In genomic region chr7:159062596-159062995, GRCh38 we compare ENCODE assay signal across 24 cellular contexts.
"Had no signal": no experiment of that assay in that cellular context is flagged by ENCODE, and none has a peak within 500 bp of the region (broad histone marks: within the 10 kb centered on the region; RNA-seq: fewer than 3 reads in every experiment).

No MANE protein-coding gene starts in this region.

- H3K27me3 Mint-ChIP-seq: activated CD4-positive, alpha-beta memory T cell treated with anti-CD3 and anti-CD28 coated beads, Interleukin-2, amount 10 ng/mL, durations not matched to agents 7 days and 5 days; activated naive CD8-positive, alpha-beta T cell treated with anti-CD3 and anti-CD28 coated beads, Interleukin-2, amount 10 ng/mL, durations not matched to agents 7 days and 5 days had no signal

- ATAC-seq: activated T-cell treated with anti-CD3 and anti-CD28 coated beads, Interleukin-2, amount 50 U/mL, for 72 hours had no signal

- H3K4me3 ChIP-seq: adrenal gland, MG63, Peyer's patch, SJCRH30 had no signal

- DNase-seq: activated CD4-positive, alpha-beta T cell treated with anti-CD3 and anti-CD28 coated beads for 1 hour; activated CD4-positive, alpha-beta T cell treated with anti-CD3 and anti-CD28 coated beads, Interleukin-2, amount 10 ng/mL, durations not matched to agents 7 days and 5 days; activated naive CD4-positive, alpha-beta T cell treated with anti-CD3 and anti-CD28 coated beads, Interleukin-2, amount 50 U/mL, for 16 hours; activated naive CD8-positive, alpha-beta T cell treated with anti-CD3 and anti-CD28 coated beads, Interleukin-2, amount 10 ng/mL, durations not matched to agents 7 days and 5 days; activated T-cell treated with anti-CD3 and anti-CD28 coated beads, Interleukin-2, amount 50 U/mL, for 72 hours; anterior cingulate cortex; MG63; MV-4-11; NCI-H1092 treated with DMSO at 0.1 percent for 48 hours; NCI-H1417 treated with DMSO at 0.1 percent for 48 hours; NCI-H1694; NCI-H2081; NCI-H510A treated with DMSO at 0.1 percent for 48 hours; NCI-H69; NK-92 treated with Interleukin-12 subunit alpha and Interleukin-12 subunit beta, amount 100 ng/mL, for 24 hours; Peyer's patch; Right ventricle myocardium superior; SJCRH30; SK-N-SH; T-helper 1 cell; WERI-Rb-1 had no signal

- H3K9me3 ChIP-seq: adrenal gland, MG63, Peyer's patch, SJCRH30, SK-N-SH had no signal

- H3K36me3 Mint-ChIP-seq: activated naive CD8-positive, alpha-beta T cell treated with anti-CD3 and anti-CD28 coated beads, Interleukin-2, amount 10 ng/mL, durations not matched to agents 7 days and 5 days had no signal

- H3K9ac ChIP-seq: SK-N-SH had no signal

- H3K4me1 Mint-ChIP-seq: activated CD4-positive, alpha-beta memory T cell treated with anti-CD3 and anti-CD28 coated beads, Interleukin-2, amount 10 ng/mL, durations not matched to agents 7 days and 5 days; activated naive CD8-positive, alpha-beta T cell treated with anti-CD3 and anti-CD28 coated beads, Interleukin-2, amount 10 ng/mL, durations not matched to agents 7 days and 5 days had no signal

- H3K27ac Mint-ChIP-seq: activated CD4-positive, alpha-beta memory T cell treated with anti-CD3 and anti-CD28 coated beads, Interleukin-2, amount 10 ng/mL, durations not matched to agents 7 days and 5 days; activated CD4-positive, alpha-beta T cell treated with anti-CD3 and anti-CD28 coated beads, Interleukin-2, amount 10 ng/mL, durations not matched to agents 7 days and 5 days; activated naive CD8-positive, alpha-beta T cell treated with anti-CD3 and anti-CD28 coated beads, Interleukin-2, amount 10 ng/mL, durations not matched to agents 7 days and 5 days; activated T-cell treated with anti-CD3 and anti-CD28 coated beads, Interleukin-2, amount 50 U/mL, for 72 hours had no signal

- H3K4me3 Mint-ChIP-seq: activated CD4-positive, alpha-beta memory T cell treated with anti-CD3 and anti-CD28 coated beads, Interleukin-2, amount 10 ng/mL, durations not matched to agents 7 days and 5 days; activated CD4-positive, alpha-beta T cell treated with anti-CD3 and anti-CD28 coated beads, Interleukin-2, amount 10 ng/mL, durations not matched to agents 7 days and 5 days; activated naive CD8-positive, alpha-beta T cell treated with anti-CD3 and anti-CD28 coated beads, Interleukin-2, amount 10 ng/mL, durations not matched to agents 7 days and 5 days; activated T-cell treated with anti-CD3 and anti-CD28 coated beads, Interleukin-2, amount 50 U/mL, for 72 hours had no signal

- H3K36me3 ChIP-seq: adrenal gland, MG63, Peyer's patch, SJCRH30, WERI-Rb-1 had no signal

- H3K27me3 ChIP-seq: adrenal gland, MG63, Peyer's patch, SJCRH30 had no signal

- H3K27ac ChIP-seq: adrenal gland, Peyer's patch, RWPE1, SJCRH30, WERI-Rb-1 had no signal

- H3K9me3 Mint-ChIP-seq: activated CD4-positive, alpha-beta T cell treated with anti-CD3 and anti-CD28 coated beads, Interleukin-2, amount 10 ng/mL, durations not matched to agents 7 days and 5 days; activated naive CD8-positive, alpha-beta T cell treated with anti-CD3 and anti-CD28 coated beads, Interleukin-2, amount 10 ng/mL, durations not matched to agents 7 days and 5 days; activated T-cell treated with anti-CD3 and anti-CD28 coated beads, Interleukin-2, amount 50 U/mL, for 72 hours had no signal

- H3K4me2 ChIP-seq: SK-N-SH had no signal

- H3K4me1 ChIP-seq: adrenal gland, Peyer's patch had no signal
